In the genomic region with DNA sequence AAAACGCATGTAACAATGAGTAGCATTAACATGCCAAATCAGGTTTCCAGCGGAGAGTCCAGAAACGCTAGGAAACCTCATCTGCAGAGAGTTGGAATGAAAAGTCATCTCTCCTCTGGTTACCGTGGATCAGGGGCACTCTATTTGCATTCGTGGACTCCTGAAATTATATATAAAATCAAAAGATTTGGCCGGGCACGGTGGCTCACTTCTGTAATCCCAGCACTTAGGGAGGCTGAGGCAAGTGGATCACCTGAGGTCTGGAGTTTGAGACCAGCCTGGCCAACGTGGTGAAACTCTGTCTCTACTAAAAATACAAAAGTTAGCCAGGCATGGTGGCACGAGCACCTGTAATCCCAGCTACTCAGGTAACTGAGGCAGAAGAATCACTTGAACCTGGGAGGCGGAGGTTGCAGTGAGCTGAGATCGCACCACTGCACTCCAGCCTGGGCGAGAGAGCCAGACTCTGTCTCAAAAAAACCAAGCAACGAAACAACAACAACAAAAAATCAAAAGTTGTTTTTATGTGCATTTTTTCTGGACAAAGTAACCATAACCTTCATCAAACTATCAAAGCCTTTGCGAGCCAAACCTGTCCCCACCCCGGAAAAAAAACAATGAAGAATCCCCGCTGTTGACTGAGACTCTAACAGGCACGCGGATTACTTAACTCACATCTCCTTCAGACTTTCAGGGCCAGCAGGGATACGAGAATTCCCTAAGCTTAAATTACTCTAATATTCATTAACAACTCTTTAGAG, we compare ENCODE assay signal across 8 cellular contexts.
DNase-seq lines count a peak whose midpoint lies in the region; ATAC-seq and TF ChIP-seq lines count a peak whose summit lies in the region.

No MANE protein-coding gene starts in this region.

- H3K27ac Mint-ChIP-seq in chondrocyte (ENCODE audit: unreplicated experiment) = peak overlapping the region; percentile 92
- H3K27ac Mint-ChIP-seq in natural killer cell = peak overlapping the region; percentile 23 to 98

- H3K9me3 Mint-ChIP-seq in chondrocyte (ENCODE audit: low read depth) (no peaks in the 10 kb centered on the region), natural killer cell (no peaks in the 10 kb centered on the region)

- H3K27me3 Mint-ChIP-seq in chondrocyte (ENCODE audit: low read depth) = no peaks in the 10 kb centered on the region
- H3K27me3 Mint-ChIP-seq in natural killer cell (ENCODE audit: low read depth in 2 of 2) = peaks cover 8 to 10% of the 10 kb centered on the region in 2 donors

- no peaks in the 10 kb centered on the region for H3K27me3 ChIP-seq in Karpas-422 (ENCODE audit: low read length)

- DNase-seq in AG20443 (ENCODE audit: low spot score) (peak; percentile 50), Karpas-422 (no peak), chondrocyte (ENCODE audit: low spot score) (no peak), natural killer cell (no peak), HPDE6-E6E7 (ENCODE audit: extremely low spot score) (no peak), AML-193 (lab: John Stamatoyannopoulos, UW) (no peak), NCI-H1436 (lab: John Stamatoyannopoulos, UW) (no peak)

- no peaks in the 10 kb centered on the region for H3K4me1 ChIP-seq in Karpas-422 (ENCODE audit: low read length)

- peak overlapping the region; percentile 26 for H3K4me2 ChIP-seq in Karpas-422 (ENCODE audit: low read depth, low read length, poor library complexity, severe bottlenecking)

- H3K4me3 Mint-ChIP-seq in chondrocyte (ENCODE audit: unreplicated experiment) (peak overlapping the region; percentile 61), natural killer cell (peak overlapping the region; percentile 87)

- H2AFZ ChIP-seq in Karpas-422 (ENCODE audit: low read length) = no peak overlapping the region

- H4K20me1 ChIP-seq in Karpas-422 (ENCODE audit: insufficient read depth, low read depth, low read length) = no peaks in the 10 kb centered on the region

- H3K79me2 ChIP-seq in Karpas-422 (ENCODE audit: low read length) = no peaks in the 10 kb centered on the region

- H3K9ac ChIP-seq in Karpas-422 (ENCODE audit: low read length) = no peak overlapping the region

- H3K36me3 Mint-ChIP-seq in chondrocyte (ENCODE audit: low read depth) = peaks cover 3% of the 10 kb centered on the region
- peaks cover 4% of the 10 kb centered on the region for H3K36me3 Mint-ChIP-seq in natural killer cell

- no peak overlapping the region for H3K4me3 ChIP-seq in Karpas-422 (ENCODE audit: low read length)

- H3K36me3 ChIP-seq in Karpas-422 (ENCODE audit: insufficient read depth, low read length) = no peaks in the 10 kb centered on the region

- no peak for TF ChIP-seq CTCF in chondrocyte (IDR thresholded peaks at IDR 0.05)
- TF ChIP-seq CTCF in natural killer cell (IDR thresholded peaks at IDR 0.05) = no peak

- no peak overlapping the region for H3K27ac ChIP-seq in Karpas-422 (ENCODE audit: low read length)

- H3K9me3 ChIP-seq in Karpas-422 (ENCODE audit: low read length) = no peaks in the 10 kb centered on the region

- ATAC-seq in natural killer cell = no peak
- no peak for ATAC-seq in GM18498 (IDR thresholded peaks at IDR 0.05; ENCODE audit: unreplicated experiment)

- intact Hi-C loops in natural killer cell (cut with micrococcal nuclease) = no loop called here

- peaks cover 20% of the 10 kb centered on the region for H3K4me1 Mint-ChIP-seq in chondrocyte (ENCODE audit: low read depth)
- H3K4me1 Mint-ChIP-seq in natural killer cell = peaks cover 15 to 24% of the 10 kb centered on the region in 2 donors

- H3K9me2 ChIP-seq in Karpas-422 (replicated peaks; ENCODE audit: insufficient read depth, low read length) = no peaks in the 10 kb centered on the region
